13 cellular contexts compared by ENCODE assay signal in genomic region chr1:169676001-169676400, GRCh38. TPM values are rescaled to one million over a fixed set of nuclear protein-coding genes. Genes with fewer than 3 reads are reported as not detected.
A peak's percentile ranks its signal among the peaks of the same experiment; 100 is the strongest.
DNase-seq lines count a peak whose midpoint lies in the region; ATAC-seq and TF ChIP-seq lines count a peak whose summit lies in the region.
"Had no signal": no experiment of that assay in that cellular context is flagged by ENCODE, and none has a peak within 500 bp of the region (broad histone marks: within the 10 kb centered on the region; RNA-seq: fewer than 3 reads in every experiment).

No MANE protein-coding gene starts in this region.

- no peaks in the 10 kb centered on the region for H3K27me3 ChIP-seq in RWPE2 (ENCODE audit: insufficient read depth, poor library complexity, severe bottlenecking)

- DNase-seq in activated CD4-positive, alpha-beta memory T cell treated with anti-CD3 and anti-CD28 coated beads for 36 hours: no peak
- no peak for DNase-seq in activated CD4-positive, alpha-beta memory T cell treated with anti-CD3 and anti-CD28 coated beads, Interleukin-2, amount 10 ng/mL, durations not matched to agents 7 days and 5 days
- DNase-seq in RWPE2 (ENCODE audit: low spot score): no peak
- peak; percentile 80 for DNase-seq in fibroblast of mammary gland (ENCODE audit: low read depth)
- DNase-seq in Right ventricle myocardium superior: no peak
- no peak for DNase-seq in NCI-H1417 (lab: John Stamatoyannopoulos, UW)
- DNase-seq in NCI-H446 (lab: John Stamatoyannopoulos, UW): no peak
- DNase-seq: activated effector memory CD4-positive, alpha-beta T cell treated with anti-CD3 and anti-CD28 coated beads, Interleukin-2, amount 50 U/mL, for 16 hours; hippocampal formation; NCI-H1694 treated with DMSO at 0.1 percent for 48 hours had no signal

- no peaks in the 10 kb centered on the region for H3K4me1 ChIP-seq in RWPE2 (ENCODE audit: insufficient read depth, poor library complexity, severe bottlenecking)

- intact Hi-C loops in activated CD4-positive, alpha-beta memory T cell treated with anti-CD3 and anti-CD28 coated beads for 36 hours (cut with micrococcal nuclease): no loop called here
- intact Hi-C loops in Right ventricle myocardium superior (cut with DNase I): no loop called here

- H3K36me3 Mint-ChIP-seq in activated CD4-positive, alpha-beta memory T cell treated with anti-CD3 and anti-CD28 coated beads for 36 hours: no peaks in the 10 kb centered on the region
- H3K36me3 Mint-ChIP-seq in activated CD4-positive, alpha-beta memory T cell treated with anti-CD3 and anti-CD28 coated beads, Interleukin-2, amount 10 ng/mL, durations not matched to agents 7 days and 5 days (ENCODE audit: low read depth): no peaks in the 10 kb centered on the region
- H3K36me3 Mint-ChIP-seq in stimulated activated memory B cell treated with anti-CD40 and anti-IgM and Interleukin-4, amounts not matched to agents 10 μg/mL and 1 μg/mL and 100 μg/mL, for 72 hours: peaks cover 6% of the 10 kb centered on the region

- no peaks in the 10 kb centered on the region for H3K9me3 ChIP-seq in RWPE2 (ENCODE audit: severe bottlenecking)

- CTCF ChIA-PET in activated CD4-positive, alpha-beta memory T cell treated with anti-CD3 and anti-CD28 coated beads for 36 hours (lab: Charles Lee): interaction anchor here (0.7 to 2.8 kb wide), 2 partner anchors 18 to 74 kb away, joined by 3 to 10 read pairs; no protein-coding TSS in a partner anchor
- CTCF ChIA-PET in activated CD4-positive, alpha-beta memory T cell treated with anti-CD3 and anti-CD28 coated beads, Interleukin-2, amount 10 ng/mL, durations not matched to agents 7 days and 5 days (lab: Charles Lee): interaction anchor here (1.0 to 1.4 kb wide), 2 partner anchors 17 to 74 kb away, joined by 3 to 5 read pairs; no protein-coding TSS in a partner anchor

- H3K27ac ChIP-seq in RWPE2 (ENCODE audit: poor library complexity, severe bottlenecking): no peak overlapping the region

- TF ChIP-seq CTCF in RWPE2 (IDR thresholded peaks at IDR 0.05; ENCODE audit: poor library complexity, severe bottlenecking) (no peak), fibroblast of mammary gland (conservative IDR thresholded peaks at IDR 0.05; ENCODE audit: control insufficient read depth, insufficient read depth, low read depth, low read length) (no peak)

- H3K27me3 Mint-ChIP-seq in activated CD4-positive, alpha-beta memory T cell treated with anti-CD3 and anti-CD28 coated beads for 36 hours: no peaks in the 10 kb centered on the region
- H3K27me3 Mint-ChIP-seq in activated CD4-positive, alpha-beta memory T cell treated with anti-CD3 and anti-CD28 coated beads, Interleukin-2, amount 10 ng/mL, durations not matched to agents 7 days and 5 days: no peaks in the 10 kb centered on the region
- H3K27me3 Mint-ChIP-seq in stimulated activated memory B cell treated with anti-CD40 and anti-IgM and Interleukin-4, amounts not matched to agents 10 μg/mL and 1 μg/mL and 100 μg/mL, for 72 hours: no peaks in the 10 kb centered on the region
- H3K27me3 Mint-ChIP-seq: dendritic cell treated with granulocyte-macrophage colony-stimulating factor and Interleukin-4, amounts not matched to agents 40 ng/mL and 50 ng/mL, for 4 days had no signal

- no peak overlapping the region for H3K4me3 ChIP-seq in RWPE2 (ENCODE audit: severe bottlenecking)
- no peak overlapping the region for H3K4me3 ChIP-seq in fibroblast of mammary gland (ENCODE audit: control insufficient read depth, low read depth, low read length)

- ATAC-seq in RWPE2 (ENCODE audit: low read depth): peak; percentile 86
- no peak for ATAC-seq in stimulated activated memory B cell treated with anti-CD40 and anti-IgM and Interleukin-4, amounts not matched to agents 10 μg/mL and 1 μg/mL and 100 μg/mL, for 72 hours
- ATAC-seq in Right ventricle myocardium superior (ENCODE audit: poor library complexity): no peak

- H3K4me1 Mint-ChIP-seq in activated CD4-positive, alpha-beta memory T cell treated with anti-CD3 and anti-CD28 coated beads for 36 hours (ENCODE audit: low read depth): peaks cover 53% of the 10 kb centered on the region
- H3K4me1 Mint-ChIP-seq in activated CD4-positive, alpha-beta memory T cell treated with anti-CD3 and anti-CD28 coated beads, Interleukin-2, amount 10 ng/mL, durations not matched to agents 7 days and 5 days: peaks cover 32% of the 10 kb centered on the region
- peaks cover 55% of the 10 kb centered on the region for H3K4me1 Mint-ChIP-seq in stimulated activated memory B cell treated with anti-CD40 and anti-IgM and Interleukin-4, amounts not matched to agents 10 μg/mL and 1 μg/mL and 100 μg/mL, for 72 hours

- no peak overlapping the region for H3K4me3 Mint-ChIP-seq in activated CD4-positive, alpha-beta memory T cell treated with anti-CD3 and anti-CD28 coated beads for 36 hours
- no peak overlapping the region for H3K4me3 Mint-ChIP-seq in activated CD4-positive, alpha-beta memory T cell treated with anti-CD3 and anti-CD28 coated beads, Interleukin-2, amount 10 ng/mL, durations not matched to agents 7 days and 5 days
- H3K4me3 Mint-ChIP-seq in stimulated activated memory B cell treated with anti-CD40 and anti-IgM and Interleukin-4, amounts not matched to agents 10 μg/mL and 1 μg/mL and 100 μg/mL, for 72 hours: no peak overlapping the region
- H3K4me3 Mint-ChIP-seq: dendritic cell treated with granulocyte-macrophage colony-stimulating factor and Interleukin-4, amounts not matched to agents 40 ng/mL and 50 ng/mL, for 4 days had no signal

- peaks cover 9% of the 10 kb centered on the region for H3K9me3 Mint-ChIP-seq in activated CD4-positive, alpha-beta memory T cell treated with anti-CD3 and anti-CD28 coated beads for 36 hours
- peaks cover 6% of the 10 kb centered on the region for H3K9me3 Mint-ChIP-seq in activated CD4-positive, alpha-beta memory T cell treated with anti-CD3 and anti-CD28 coated beads, Interleukin-2, amount 10 ng/mL, durations not matched to agents 7 days and 5 days
- H3K9me3 Mint-ChIP-seq in stimulated activated memory B cell treated with anti-CD40 and anti-IgM and Interleukin-4, amounts not matched to agents 10 μg/mL and 1 μg/mL and 100 μg/mL, for 72 hours: peaks cover 7% of the 10 kb centered on the region

- POLR2A ChIA-PET in activated CD4-positive, alpha-beta memory T cell treated with anti-CD3 and anti-CD28 coated beads for 36 hours (lab: Charles Lee): interaction anchor here (1.8 kb wide), 1 partner anchor 16 kb away, joined by 4 read pairs; no protein-coding TSS in a partner anchor
- POLR2A ChIA-PET in activated CD4-positive, alpha-beta memory T cell treated with anti-CD3 and anti-CD28 coated beads, Interleukin-2, amount 10 ng/mL, durations not matched to agents 7 days and 5 days (lab: Charles Lee): interaction anchor here (2.7 kb wide), 1 partner anchor 17 kb away, joined by 13 read pairs; no protein-coding TSS in a partner anchor

- H3K27ac Mint-ChIP-seq in activated CD4-positive, alpha-beta memory T cell treated with anti-CD3 and anti-CD28 coated beads for 36 hours: peak overlapping the region; percentile 26
- H3K27ac Mint-ChIP-seq in activated CD4-positive, alpha-beta memory T cell treated with anti-CD3 and anti-CD28 coated beads, Interleukin-2, amount 10 ng/mL, durations not matched to agents 7 days and 5 days: no peak overlapping the region
- H3K27ac Mint-ChIP-seq in stimulated activated memory B cell treated with anti-CD40 and anti-IgM and Interleukin-4, amounts not matched to agents 10 μg/mL and 1 μg/mL and 100 μg/mL, for 72 hours: peak overlapping the region; percentile 76
- H3K27ac Mint-ChIP-seq: dendritic cell treated with granulocyte-macrophage colony-stimulating factor and Interleukin-4, amounts not matched to agents 40 ng/mL and 50 ng/mL, for 4 days had no signal

- H3K36me3 ChIP-seq in RWPE2 (ENCODE audit: low read depth): no peaks in the 10 kb centered on the region

RNA-seq across cellular contexts. Expression of gene SELL, which starts 35.4 kb away (rescaled TPM):
- 100 to 1,000 TPM; 103 to 110 TPM for total RNA-seq in activated CD4-positive, alpha-beta memory T cell treated with anti-CD3 and anti-CD28 coated beads for 36 hours
- total RNA-seq in activated CD4-positive, alpha-beta memory T cell treated with anti-CD3 and anti-CD28 coated beads, Interleukin-2, amount 10 ng/mL, durations not matched to agents 7 days and 5 days: 100 to 1,000 TPM; 297 to 316 TPM
- total RNA-seq in Right ventricle myocardium superior: 0.89 TPM
- total RNA-seq: A172 had no signal

RNA-seq across cellular contexts. Expression of gene SELP, which starts 46.1 kb away (rescaled TPM):
- under 1 TPM; 0.70 to 0.97 TPM for total RNA-seq in activated CD4-positive, alpha-beta memory T cell treated with anti-CD3 and anti-CD28 coated beads for 36 hours
- under 1 TPM; 0.45 to 0.83 TPM for total RNA-seq in activated CD4-positive, alpha-beta memory T cell treated with anti-CD3 and anti-CD28 coated beads, Interleukin-2, amount 10 ng/mL, durations not matched to agents 7 days and 5 days
- total RNA-seq in Right ventricle myocardium superior: 9.0 TPM
- total RNA-seq: A172 had no signal

RNA-seq across cellular contexts. Expression of gene SELE, which starts 57.9 kb away (rescaled TPM):
- total RNA-seq in activated CD4-positive, alpha-beta memory T cell treated with anti-CD3 and anti-CD28 coated beads for 36 hours: not detected
- not detected for total RNA-seq in activated CD4-positive, alpha-beta memory T cell treated with anti-CD3 and anti-CD28 coated beads, Interleukin-2, amount 10 ng/mL, durations not matched to agents 7 days and 5 days
- 0.65 TPM for total RNA-seq in Right ventricle myocardium superior
- total RNA-seq: A172 had no signal

Comparison
In these comparisons a context has a peak if more than half of its experiments do, and no peak if none do; other contexts are left out.
1. RNA of gene SELL, which starts 35.4 kb away (total RNA-seq): 297 to 316 TPM in activated CD4-positive, alpha-beta memory T cell treated with anti-CD3 and anti-CD28 coated beads, Interleukin-2, amount 10 ng/mL, durations not matched to agents 7 days and 5 days and 103 to 110 TPM in activated CD4-positive, alpha-beta memory T cell treated with anti-CD3 and anti-CD28 coated beads for 36 hours; 0.89 TPM in Right ventricle myocardium superior (single experiment); every median in the first group is over 10 times any median in the second.